ENCODE assay signal across 1 cellular context in the genomic region with DNA sequence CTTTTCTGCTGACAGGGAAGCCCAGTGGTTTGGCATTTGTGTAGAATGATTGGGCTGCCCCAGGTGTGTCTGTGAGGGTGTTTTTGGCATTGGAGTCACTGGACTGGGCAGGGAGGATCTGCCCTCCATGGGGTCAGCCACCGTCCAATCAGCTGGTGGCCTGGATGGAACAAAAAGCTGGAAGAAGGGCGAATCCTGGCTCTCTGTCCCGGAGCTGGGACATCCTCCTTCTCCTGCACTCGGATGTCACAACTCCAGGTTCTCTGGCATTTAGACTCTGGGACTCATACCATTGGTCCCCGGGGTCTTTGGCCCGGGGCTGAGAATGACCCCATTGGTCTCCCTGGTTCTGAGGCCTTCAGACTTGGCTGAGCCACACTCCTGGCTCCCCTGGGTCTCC.
TF ChIP-seq lines count a peak whose summit lies in the region.

No MANE protein-coding gene starts in this region.

TF ChIP-seq in WTC11, 78 proteins besides CTCF, POLR2A, EP300 and RAD21 (continued from another document):
- TF ChIP-seq PRRX2 (CRISPR knock-in tag; IDR thresholded peaks at IDR 0.05) (no peak), GABPB1 (CRISPR knock-in tag; IDR thresholded peaks at IDR 0.05) (no peak)
